In the genomic region with DNA sequence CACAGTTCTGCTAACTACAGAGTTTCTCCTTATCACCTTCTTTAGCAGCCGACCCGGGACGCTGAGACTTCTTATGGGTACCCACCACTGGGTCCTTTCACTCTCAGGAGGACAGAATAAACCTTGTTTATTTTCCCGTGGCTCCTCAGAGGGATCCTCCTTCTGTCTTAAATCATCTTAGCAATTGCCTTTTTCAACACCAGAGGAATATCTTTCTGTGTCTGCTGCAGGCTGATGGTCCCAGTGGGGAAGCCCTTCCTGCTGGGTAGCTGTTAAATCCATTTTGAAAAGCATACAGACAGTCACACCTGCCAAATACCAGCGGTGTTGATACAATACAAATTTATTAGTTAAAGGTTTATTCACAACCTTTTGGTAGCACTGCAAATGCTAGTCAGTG, we compare ENCODE assay signal across 24 cellular contexts.
DNase-seq lines count a peak whose midpoint lies in the region; ATAC-seq, FAIRE-seq and TF ChIP-seq lines count a peak whose summit lies in the region.
"Had no signal": no experiment of that assay in that cellular context is flagged by ENCODE, and none has a peak within 500 bp of the region (broad histone marks: within the 10 kb centered on the region; RNA-seq: fewer than 3 reads in every experiment).

No MANE protein-coding gene starts in this region.

- no TSS peak for BruUV-seq in mammary epithelial cell (replicated peaks; lab: Mats Ljungman, UMichigan)

- no peak for FAIRE-seq in RCC 7860 (lab: Jason Lieb, UNC)
- FAIRE-seq: GM18507, H54 had no signal

- intact Hi-C loops in dorsolateral prefrontal cortex (cut with DNase I) (loop anchor here (5.0 kb wide), 2 partner anchors 37 to 58 kb away; no protein-coding TSS in a partner anchor), mammary epithelial cell (cut with micrococcal nuclease) (loop anchor here (10.0 kb wide), 1 partner anchor 155 kb away; no protein-coding TSS in a partner anchor)

- ATAC-seq in HG02852 (IDR thresholded peaks at IDR 0.05; ENCODE audit: unreplicated experiment): no peak
- ATAC-seq: CD8-positive, alpha-beta T cell; left cardiac atrium; naive thymus-derived CD8-positive, alpha-beta T cell had no signal

- H3K27me3 ChIP-seq in BLaER1 treated with 17β-estradiol and CSF1 and Interleukin-3, amounts not matched to agents 10 nM and 100 nM: no peaks in the 10 kb centered on the region
- H3K27me3 ChIP-seq in dorsolateral prefrontal cortex (no peaks in the 10 kb centered on the region), skeletal muscle tissue (ENCODE audit: control insufficient read depth in 3 of 3, insufficient read depth in 3 of 3, low read length in 3 of 3) (no peaks in the 10 kb centered on the region), mammary epithelial cell (ENCODE audit: insufficient read depth, low read length) (no peaks in the 10 kb centered on the region)
- H3K27me3 ChIP-seq: colonic mucosa, sigmoid colon had no signal

- peaks cover 0 to 4% (median 0%) of the 10 kb centered on the region in 11 experiments; a peak in 1 of 22 replicates for H4K20me1 ChIP-seq in BLaER1 treated with 17β-estradiol and CSF1 and Interleukin-3, amounts not matched to agents 10 nM and 100 nM
- no peaks in the 10 kb centered on the region for H4K20me1 ChIP-seq in mammary epithelial cell (ENCODE audit: insufficient read depth, low read length)

- POLR2A ChIA-PET in HEK293 (lab: Yijun Ruan, JAX): no interaction called here

- H3K4me2 ChIP-seq in BLaER1 treated with 17β-estradiol and CSF1 and Interleukin-3, amounts not matched to agents 10 nM and 100 nM: peak overlapping the region in 7 of 11 experiments; percentile 71 to 90 (median 77); a peak in 13 of 22 replicates
- no peak overlapping the region for H3K4me2 ChIP-seq in mammary epithelial cell (ENCODE audit: insufficient read depth, low read depth, low read length)
- H3K4me2 ChIP-seq: KMS-11, SK-N-SH had no signal

- H3K27ac ChIP-seq in BLaER1 treated with 17β-estradiol and CSF1 and Interleukin-3, amounts not matched to agents 10 nM and 100 nM: no peak overlapping the region
- no peak overlapping the region for H3K27ac ChIP-seq in HEK293 (ENCODE audit: extremely low read depth, low read depth, low read length)
- H3K27ac ChIP-seq in dorsolateral prefrontal cortex: peak overlapping the region; percentile 0 to 97 (median 90)
- H3K27ac ChIP-seq in skeletal muscle tissue (ENCODE audit: low read depth, low read length): peak overlapping the region; percentile 84
- H3K27ac ChIP-seq in mammary epithelial cell (ENCODE audit: insufficient read depth, low read depth, low read length): no peak overlapping the region
- H3K27ac ChIP-seq: colonic mucosa, KMS-11 had no signal

- DNase-seq in dorsolateral prefrontal cortex (no peak), RCC 7860 (ENCODE audit: low spot score) (no peak), mammary epithelial cell (no peak), NCI-H446 (lab: John Stamatoyannopoulos, UW) (no peak)
- DNase-seq: activated CD4-positive, alpha-beta memory T cell treated with anti-CD3 and anti-CD28 coated beads for 36 hours; activated effector memory CD4-positive, alpha-beta T cell treated with anti-CD3 and anti-CD28 coated beads, Interleukin-2, amount 50 U/mL, for 16 hours; CD8-positive, alpha-beta T cell; colonic mucosa; DMS153; GDM1; left cardiac atrium; mesenchymal stem cell; MV-4-11; naive thymus-derived CD8-positive, alpha-beta T cell; NCI-H2029; sigmoid colon; SK-N-SH had no signal

- H3K4me1 ChIP-seq in BLaER1 treated with 17β-estradiol and CSF1 and Interleukin-3, amounts not matched to agents 10 nM and 100 nM: peaks cover 23 to 66% (median 56%) of the 10 kb centered on the region in 10 experiments
- H3K4me1 ChIP-seq in HEK293 (ENCODE audit: control insufficient read depth, insufficient read depth, low read length) (no peaks in the 10 kb centered on the region), skeletal muscle tissue (ENCODE audit: control insufficient read depth in 3 of 3, insufficient read depth in 3 of 3, low read length in 3 of 3) (peaks cover 57 to 70% (median 67%) of the 10 kb centered on the region in 3 donors), mammary epithelial cell (ENCODE audit: insufficient read depth, low read length) (peaks cover 60% of the 10 kb centered on the region)

- CTCF ChIA-PET in HEK293 (lab: Yijun Ruan, JAX): no interaction called here
- CTCF ChIA-PET in mammary epithelial cell (lab: Charles Lee; ENCODE audit: low non-redundant PET): no interaction called here

- dilution Hi-C loops in mammary epithelial cell (cut with HindIII; ENCODE audit: low sequenced_read_pairs): no loop called here

- in situ Hi-C loops in mammary epithelial cell (cut with MboI; ENCODE audit: low sequenced_read_pairs in 2 of 2): no loop called here

- no peak overlapping the region for H3K4me3 ChIP-seq in BLaER1 treated with 17β-estradiol and CSF1 and Interleukin-3, amounts not matched to agents 10 nM and 100 nM
- H3K4me3 ChIP-seq in HEK293 (ENCODE audit: low read depth, low read length): no peak overlapping the region
- H3K4me3 ChIP-seq in dorsolateral prefrontal cortex: peak overlapping the region in 20 of 59 donors; percentile 2 to 41 (median 16)
- peak overlapping the region in 1 of 3 donors; percentile 2 for H3K4me3 ChIP-seq in skeletal muscle tissue (ENCODE audit: low read length in 3 of 3)
- no peak overlapping the region for H3K4me3 ChIP-seq in mammary epithelial cell (replicated peaks in 1 of 3; ENCODE audit: insufficient read depth in 1 of 3, low read depth in 2 of 3, low read length in 3 of 3)
- H3K4me3 ChIP-seq: colonic mucosa, sigmoid colon had no signal

- no peak for TF ChIP-seq CTCF in HEK293 (tag by site-specific recombination; IDR thresholded peaks at IDR 0.05)
- TF ChIP-seq CTCF in dorsolateral prefrontal cortex (IDR thresholded peaks at IDR 0.05 in 54 of 56, conservative IDR thresholded peaks at IDR 0.05 in 2 of 56; ENCODE audit: low read depth in 1 of 56, partially characterized antibody in 56 of 56): no peak
- no peak for TF ChIP-seq CTCF in mammary epithelial cell (conservative IDR thresholded peaks at IDR 0.05 in 1 of 2, IDR thresholded peaks at IDR 0.05 in 1 of 2; ENCODE audit: extremely low read depth in 1 of 2, insufficient read depth in 1 of 2, low read depth in 1 of 2, low read length in 2 of 2)

- no peaks in the 10 kb centered on the region for H3K79me2 ChIP-seq in mammary epithelial cell (ENCODE audit: insufficient read depth, low read length)

- no peaks in the 10 kb centered on the region for H3K9me3 ChIP-seq in BLaER1 treated with 17β-estradiol and CSF1 and Interleukin-3, amounts not matched to agents 10 nM and 100 nM (replicated peaks in 1 of 11)
- no peaks in the 10 kb centered on the region for H3K9me3 ChIP-seq in HEK293 (ENCODE audit: control insufficient read depth, insufficient read depth, low read depth, low read length)
- H3K9me3 ChIP-seq in skeletal muscle tissue (ENCODE audit: control insufficient read depth in 3 of 3, low read length in 3 of 3): no peaks in the 10 kb centered on the region
- no peaks in the 10 kb centered on the region for H3K9me3 ChIP-seq in mammary epithelial cell (replicated peaks; ENCODE audit: insufficient read depth, low read length)
- H3K9me3 ChIP-seq: colonic mucosa, sigmoid colon, SK-N-SH had no signal

- 0 out of 22 replicates have a peak, but pooled peaks cover 0 to 4% (median 0%) of the 10 kb centered on the region in 11 experiments for H3K36me3 ChIP-seq in BLaER1 treated with 17β-estradiol and CSF1 and Interleukin-3, amounts not matched to agents 10 nM and 100 nM
- H3K36me3 ChIP-seq in HEK293 (ENCODE audit: control insufficient read depth in 2 of 2, insufficient read depth in 1 of 2, low read length in 2 of 2) (no peaks in the 10 kb centered on the region), skeletal muscle tissue (ENCODE audit: control insufficient read depth in 3 of 3, insufficient read depth in 3 of 3, low read length in 3 of 3) (no peaks in the 10 kb centered on the region), mammary epithelial cell (ENCODE audit: insufficient read depth, low read length) (no peaks in the 10 kb centered on the region)
- H3K36me3 ChIP-seq: colonic mucosa, sigmoid colon had no signal

- H2AFZ ChIP-seq in mammary epithelial cell (ENCODE audit: low read depth, low read length): no peak overlapping the region

- H3K9ac ChIP-seq in BLaER1 treated with 17β-estradiol and CSF1 and Interleukin-3, amounts not matched to agents 10 nM and 100 nM: no peak overlapping the region
- H3K9ac ChIP-seq in skeletal muscle tissue (ENCODE audit: low read depth in 1 of 3, low read length in 3 of 3): no peak overlapping the region
- no peak overlapping the region for H3K9ac ChIP-seq in mammary epithelial cell (ENCODE audit: insufficient read depth, low read length)
- H3K9ac ChIP-seq: KMS-11, SK-N-SH had no signal

- 99% methylated on average over 5 of the region's 5 CpGs for WGBS in mammary epithelial cell (ENCODE audit: low coverage, missing lambda C conversion rate)

TF ChIP-seq in HEK293, 187 proteins besides CTCF, POLR2A, EP300 and RAD21 (continues in another document):
- TF ChIP-seq ZNF140 (tag by site-specific recombination; IDR thresholded peaks at IDR 0.05) (no peak), TRIM28 (IDR thresholded peaks at IDR 0.05; ENCODE audit: borderline replicate concordance, low read length) (no peak), RBAK (tag by site-specific recombination; IDR thresholded peaks at IDR 0.05) (no peak), SP3 (tag by site-specific recombination; IDR thresholded peaks at IDR 0.05) (no peak), BCL11A (tag by site-specific recombination; IDR thresholded peaks at IDR 0.05; ENCODE audit: low read depth) (no peak), ZNF23 (tag by site-specific recombination; IDR thresholded peaks at IDR 0.05; ENCODE audit: borderline replicate concordance) (no peak)
- TF ChIP-seq, protein P1, sequence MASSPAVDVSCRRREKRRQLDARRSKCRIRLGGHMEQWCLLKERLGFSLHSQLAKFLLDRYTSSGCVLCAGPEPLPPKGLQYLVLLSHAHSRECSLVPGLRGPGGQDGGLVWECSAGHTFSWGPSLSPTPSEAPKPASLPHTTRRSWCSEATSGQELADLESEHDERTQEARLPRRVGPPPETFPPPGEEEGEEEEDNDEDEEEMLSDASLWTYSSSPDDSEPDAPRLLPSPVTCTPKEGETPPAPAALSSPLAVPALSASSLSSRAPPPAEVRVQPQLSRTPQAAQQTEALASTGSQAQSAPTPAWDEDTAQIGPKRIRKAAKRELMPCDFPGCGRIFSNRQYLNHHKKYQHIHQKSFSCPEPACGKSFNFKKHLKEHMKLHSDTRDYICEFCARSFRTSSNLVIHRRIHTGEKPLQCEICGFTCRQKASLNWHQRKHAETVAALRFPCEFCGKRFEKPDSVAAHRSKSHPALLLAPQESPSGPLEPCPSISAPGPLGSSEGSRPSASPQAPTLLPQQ (tag by site-specific recombination; IDR thresholded peaks at IDR 0.05): no peak

Comparison
In these comparisons a context has a peak if more than half of its experiments do, and no peak if none do; other contexts are left out.
1. H3K27ac ChIP-seq: peak in dorsolateral prefrontal cortex (59 of 59) and skeletal muscle tissue (single experiment); none in BLaER1 treated with 17β-estradiol and CSF1 and Interleukin-3, amounts not matched to agents 10 nM and 100 nM (0 of 11), HEK293 (single experiment) and mammary epithelial cell (single experiment).